24 cellular contexts compared by ENCODE assay signal in genomic region chr10:114728325-114728724, GRCh38.
"Had no signal": no experiment of that assay in that cellular context is flagged by ENCODE, and none has a peak within 500 bp of the region (broad histone marks: within the 10 kb centered on the region; RNA-seq: fewer than 3 reads in every experiment).

No MANE protein-coding gene starts in this region.

- H2AFZ ChIP-seq: hepatocyte had no signal

- H3K27me3 Mint-ChIP-seq: dendritic cell treated with granulocyte-macrophage colony-stimulating factor and Interleukin-4, amounts not matched to agents 40 ng/mL and 50 ng/mL, for 4 days; effector memory CD8-positive, alpha-beta T cell had no signal

- H3K4me3 ChIP-seq: colonic mucosa, esophagus muscularis mucosa, gastroesophageal sphincter, heart left ventricle, hepatocyte, lower lobe of right lung had no signal

- H3K4me3 Mint-ChIP-seq: dendritic cell treated with granulocyte-macrophage colony-stimulating factor and Interleukin-4, amounts not matched to agents 40 ng/mL and 50 ng/mL, for 4 days; effector memory CD8-positive, alpha-beta T cell; immature natural killer cell; memory B cell had no signal

- H3K4me2 ChIP-seq: hepatocyte had no signal

- H3K4me1 ChIP-seq: colonic mucosa, foreskin keratinocyte, gastroesophageal sphincter had no signal

- H3K36me3 ChIP-seq: colonic mucosa, esophagus muscularis mucosa, gastroesophageal sphincter, heart left ventricle, lower lobe of right lung had no signal

- H3K27ac Mint-ChIP-seq: dendritic cell treated with granulocyte-macrophage colony-stimulating factor and Interleukin-4, amounts not matched to agents 40 ng/mL and 50 ng/mL, for 4 days; effector memory CD8-positive, alpha-beta T cell; immature natural killer cell; memory B cell had no signal

- H3K79me2 ChIP-seq: hepatocyte had no signal

- H3K9me3 ChIP-seq: colonic mucosa, esophagus muscularis mucosa, gastroesophageal sphincter, lower lobe of right lung had no signal

- H3K36me3 Mint-ChIP-seq: immature natural killer cell, memory B cell had no signal

- H3K9me3 Mint-ChIP-seq: dendritic cell treated with granulocyte-macrophage colony-stimulating factor and Interleukin-4, amounts not matched to agents 40 ng/mL and 50 ng/mL, for 4 days; effector memory CD8-positive, alpha-beta T cell; immature natural killer cell had no signal

- FAIRE-seq: endothelial cell of umbilical vein, frontal cortex, kidney had no signal

- ATAC-seq: effector memory CD8-positive, alpha-beta T cell; foreskin keratinocyte; gastroesophageal sphincter; heart left ventricle; left colon; left lobe of liver; lower lobe of right lung had no signal

- DNase-seq: colonic mucosa; cortex of kidney; effector CD8-positive, alpha-beta T cell; effector memory CD8-positive, alpha-beta T cell; foreskin keratinocyte; heart left ventricle; hypothalamus; immature natural killer cell; islet precursor cell; kidney; kidney glomerular epithelial cell; left colon; left ventricle myocardium superior; lower lobe of right lung; mesendoderm; midbrain had no signal

- H3K27me3 ChIP-seq: colonic mucosa, esophagus muscularis mucosa, foreskin keratinocyte, gastroesophageal sphincter, heart left ventricle, hepatocyte had no signal

- H3K27ac ChIP-seq: colonic mucosa, esophagus muscularis mucosa, foreskin keratinocyte, gastroesophageal sphincter, hepatocyte, lower lobe of right lung had no signal

- H3K4me1 Mint-ChIP-seq: immature natural killer cell, memory B cell had no signal
